In the genomic region with DNA sequence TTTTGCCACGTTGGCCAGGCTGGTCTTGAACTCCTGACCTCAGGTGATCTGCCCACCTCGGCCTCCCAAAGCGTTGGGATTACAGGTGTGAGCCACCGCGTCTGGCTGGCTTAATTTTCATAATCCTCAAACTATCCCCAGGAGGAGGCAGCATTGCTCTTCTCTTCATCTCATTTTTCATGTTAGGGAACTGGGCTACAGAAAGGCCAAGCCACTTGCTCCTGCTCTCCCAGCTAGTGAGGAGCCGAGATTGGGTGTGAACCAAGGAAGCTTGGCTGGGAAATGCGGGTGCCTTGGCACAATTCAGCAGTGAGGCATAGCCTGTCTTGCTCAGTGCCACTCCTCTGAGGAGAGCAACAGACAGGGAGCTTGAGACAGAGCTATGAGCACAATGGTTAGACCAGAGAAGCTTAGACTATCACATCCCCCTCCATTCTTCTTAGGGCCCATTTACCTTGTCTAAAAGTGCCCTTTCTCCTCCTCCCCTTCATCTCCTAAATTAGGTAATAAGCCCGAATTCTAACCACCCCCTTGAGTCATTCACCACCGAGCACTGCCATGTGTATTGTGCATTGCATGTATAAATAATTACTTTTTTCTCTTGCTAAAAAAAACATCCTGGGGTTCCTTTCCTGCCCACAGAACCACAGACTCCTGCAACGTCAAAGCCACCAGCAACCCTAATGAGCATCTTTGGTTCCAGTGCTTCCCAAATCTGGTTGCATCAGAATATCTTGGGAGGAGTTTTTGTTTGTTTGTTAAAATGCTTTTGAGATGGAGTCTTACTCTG, we compare ENCODE assay signal across 11 cellular contexts. TPM values are rescaled to one million over a fixed set of nuclear protein-coding genes. Genes with fewer than 3 reads are reported as not detected.
DNase-seq lines count a peak whose midpoint lies in the region; ATAC-seq lines count a peak whose summit lies in the region.
"Had no signal": no experiment of that assay in that cellular context is flagged by ENCODE, and none has a peak within 500 bp of the region (broad histone marks: within the 10 kb centered on the region; RNA-seq: fewer than 3 reads in every experiment).

No MANE protein-coding gene starts in this region.

- POLR2A ChIA-PET in activated CD4-positive, alpha-beta T cell treated with anti-CD3 and anti-CD28 coated beads, Interleukin-2, amount 10 ng/mL, durations not matched to agents 7 days and 5 days (lab: Charles Lee) = no interaction called here

- peak overlapping the region; percentile 7 for H3K27ac Mint-ChIP-seq in activated CD4-positive, alpha-beta T cell treated with anti-CD3 and anti-CD28 coated beads, Interleukin-2, amount 10 ng/mL, durations not matched to agents 7 days and 5 days
- H3K27ac Mint-ChIP-seq in activated naive CD8-positive, alpha-beta T cell treated with anti-CD3 and anti-CD28 coated beads, Interleukin-2, amount 50 U/mL, for 24 hours = no peak overlapping the region
- H3K27ac Mint-ChIP-seq: immature natural killer cell, T-cell had no signal

- H3K4me1 Mint-ChIP-seq in activated CD4-positive, alpha-beta T cell treated with anti-CD3 and anti-CD28 coated beads, Interleukin-2, amount 10 ng/mL, durations not matched to agents 7 days and 5 days = peaks cover 23% of the 10 kb centered on the region
- peaks cover 13% of the 10 kb centered on the region for H3K4me1 Mint-ChIP-seq in activated naive CD8-positive, alpha-beta T cell treated with anti-CD3 and anti-CD28 coated beads, Interleukin-2, amount 50 U/mL, for 24 hours

- H3K27me3 Mint-ChIP-seq in activated CD4-positive, alpha-beta T cell treated with anti-CD3 and anti-CD28 coated beads, Interleukin-2, amount 10 ng/mL, durations not matched to agents 7 days and 5 days = peaks cover 8% of the 10 kb centered on the region
- H3K27me3 Mint-ChIP-seq in activated naive CD8-positive, alpha-beta T cell treated with anti-CD3 and anti-CD28 coated beads, Interleukin-2, amount 50 U/mL, for 24 hours = peaks cover 18% of the 10 kb centered on the region
- H3K27me3 Mint-ChIP-seq: T-cell had no signal

- no peak for DNase-seq in activated CD4-positive, alpha-beta T cell treated with anti-CD3 and anti-CD28 coated beads, Interleukin-2, amount 10 ng/mL, durations not matched to agents 7 days and 5 days
- no peak for DNase-seq in activated CD4-positive, alpha-beta T cell treated with anti-CD3 and anti-CD28 coated beads for 48 hours
- peak; percentile 43 for DNase-seq in NCI-H1092 (lab: John Stamatoyannopoulos, UW)
- no peak for DNase-seq in activated naive CD8-positive, alpha-beta T cell treated with anti-CD3 and anti-CD28 coated beads, Interleukin-2, amount 50 U/mL, for 24 hours
- peak; percentile 59 for DNase-seq in putamen (ENCODE audit: low spot score)
- no peak for DNase-seq in AG08396 (ENCODE audit: low spot score)
- DNase-seq in activated naive CD4-positive, alpha-beta T cell (lab: John Stamatoyannopoulos, UW) = no peak
- no peak for DNase-seq in NCI-H2227 treated with DMSO at 0.1 percent for 48 hours (lab: John Stamatoyannopoulos, UW)
- DNase-seq: immature natural killer cell, T-cell had no signal

- no peaks in the 10 kb centered on the region for H3K9me3 Mint-ChIP-seq in activated CD4-positive, alpha-beta T cell treated with anti-CD3 and anti-CD28 coated beads, Interleukin-2, amount 10 ng/mL, durations not matched to agents 7 days and 5 days
- H3K9me3 Mint-ChIP-seq in activated naive CD8-positive, alpha-beta T cell treated with anti-CD3 and anti-CD28 coated beads, Interleukin-2, amount 50 U/mL, for 24 hours = no peaks in the 10 kb centered on the region
- H3K9me3 Mint-ChIP-seq: immature natural killer cell, T-cell had no signal

- peak; percentile 44 for ATAC-seq in activated naive CD8-positive, alpha-beta T cell treated with anti-CD3 and anti-CD28 coated beads, Interleukin-2, amount 50 U/mL, for 24 hours

- H3K4me3 Mint-ChIP-seq in activated CD4-positive, alpha-beta T cell treated with anti-CD3 and anti-CD28 coated beads, Interleukin-2, amount 10 ng/mL, durations not matched to agents 7 days and 5 days = no peak overlapping the region
- no peak overlapping the region for H3K4me3 Mint-ChIP-seq in activated naive CD8-positive, alpha-beta T cell treated with anti-CD3 and anti-CD28 coated beads, Interleukin-2, amount 50 U/mL, for 24 hours
- H3K4me3 Mint-ChIP-seq: immature natural killer cell, T-cell had no signal

- CTCF ChIA-PET in activated CD4-positive, alpha-beta T cell treated with anti-CD3 and anti-CD28 coated beads, Interleukin-2, amount 10 ng/mL, durations not matched to agents 7 days and 5 days (lab: Charles Lee) = interaction anchor here (0.6 to 2.2 kb wide), 5 partner anchors 10 to 63 kb away, joined by 3 to 5 read pairs (median 4); no protein-coding TSS in a partner anchor

- peaks cover 1% of the 10 kb centered on the region for H3K36me3 Mint-ChIP-seq in activated CD4-positive, alpha-beta T cell treated with anti-CD3 and anti-CD28 coated beads, Interleukin-2, amount 10 ng/mL, durations not matched to agents 7 days and 5 days (ENCODE audit: low read depth)
- no peaks in the 10 kb centered on the region for H3K36me3 Mint-ChIP-seq in activated naive CD8-positive, alpha-beta T cell treated with anti-CD3 and anti-CD28 coated beads, Interleukin-2, amount 50 U/mL, for 24 hours (ENCODE audit: low read depth)
- H3K36me3 Mint-ChIP-seq: immature natural killer cell, T-cell had no signal

RNA-seq across cellular contexts. Expression of gene KIF19, which starts 20.0 kb away (rescaled TPM):
- total RNA-seq in activated CD4-positive, alpha-beta T cell treated with anti-CD3 and anti-CD28 coated beads, Interleukin-2, amount 10 ng/mL, durations not matched to agents 7 days and 5 days = under 1 TPM; 0.69 to 0.79 TPM

RNA-seq across cellular contexts. Expression of gene DNAI2, which starts 32.0 kb away (rescaled TPM):
- 1 to 10 TPM; 1.2 to 1.3 TPM for total RNA-seq in activated CD4-positive, alpha-beta T cell treated with anti-CD3 and anti-CD28 coated beads, Interleukin-2, amount 10 ng/mL, durations not matched to agents 7 days and 5 days

RNA-seq across cellular contexts. Expression of gene BTBD17, which starts 55.6 kb away (rescaled TPM):
- not detected for total RNA-seq in activated CD4-positive, alpha-beta T cell treated with anti-CD3 and anti-CD28 coated beads, Interleukin-2, amount 10 ng/mL, durations not matched to agents 7 days and 5 days
- total RNA-seq: prostate gland had no signal

Comparison
In these comparisons a context has a peak if more than half of its experiments do, and no peak if none do; other contexts are left out.
1. DNase-seq: peak in NCI-H1092 (single experiment) and putamen (single experiment); none in activated CD4-positive, alpha-beta T cell treated with anti-CD3 and anti-CD28 coated beads, Interleukin-2, amount 10 ng/mL, durations not matched to agents 7 days and 5 days (single experiment), activated CD4-positive, alpha-beta T cell treated with anti-CD3 and anti-CD28 coated beads for 48 hours (single experiment), activated naive CD8-positive, alpha-beta T cell treated with anti-CD3 and anti-CD28 coated beads, Interleukin-2, amount 50 U/mL, for 24 hours (single experiment), AG08396 (single experiment), activated naive CD4-positive, alpha-beta T cell (0 of 4) and NCI-H2227 treated with DMSO at 0.1 percent for 48 hours (single experiment).